25 cellular contexts compared by ENCODE assay signal in genomic region chr13:112741835-112742570, GRCh38. TPM values are rescaled to one million over a fixed set of nuclear protein-coding genes. Genes with fewer than 3 reads are reported as not detected.
DNase-seq lines count a peak whose midpoint lies in the region; FAIRE-seq and TF ChIP-seq lines count a peak whose summit lies in the region.
"Had no signal": no experiment of that assay in that cellular context is flagged by ENCODE, and none has a peak within 500 bp of the region (broad histone marks: within the 10 kb centered on the region; RNA-seq: fewer than 3 reads in every experiment).

No MANE protein-coding gene starts in this region.

- WGBS in stomach, 5 donors, result 89 to 94% (median 93%) methylated on average over 18 of the region's 18 CpGs

- FAIRE-seq in kidney (lab: Jason Lieb, UNC), result no peak
- FAIRE-seq: GM18507, small intestine had no signal

- H3K27me3 ChIP-seq in cardiac muscle cell, result no peaks in the 10 kb centered on the region
- H3K27me3 ChIP-seq in stomach, result no peaks in the 10 kb centered on the region
- H3K27me3 ChIP-seq: BLaER1 treated with 17β-estradiol and CSF1 and Interleukin-3, amounts not matched to agents 10 nM and 100 nM; esophagus muscularis mucosa; MG63; SJSA1 had no signal

- intact Hi-C loops in cardiac septum (cut with DNase I), result loop anchor here (2.0 kb wide), 1 partner anchor 31 kb away; no protein-coding TSS in a partner anchor
- intact Hi-C loops in kidney (cut with DNase I), result no loop called here
- intact Hi-C loops in stomach (cut with DNase I; ENCODE audit: low total_unique reads), result no loop called here

- no peak overlapping the region for H3K4me3 ChIP-seq in cardiac muscle cell
- no peak overlapping the region for H3K4me3 ChIP-seq in kidney (ENCODE audit: low read length in 2 of 2)
- H3K4me3 ChIP-seq in stomach, result no peak overlapping the region
- H3K4me3 ChIP-seq: BLaER1 treated with 17β-estradiol and CSF1 and Interleukin-3, amounts not matched to agents 10 nM and 100 nM; esophagus muscularis mucosa; MG63; prostate gland; SJSA1 had no signal

- H3K27ac ChIP-seq in cardiac muscle cell (peak overlapping the region; percentile 73), kidney (ENCODE audit: low read depth in 2 of 2, low read length in 2 of 2) (peak overlapping the region; percentile 85 to 96), stomach (peak overlapping the region in 3 of 5 donors; percentile 71 to 84 (median 71))
- H3K27ac ChIP-seq: HL-60, prostate gland had no signal

- no peak for TF ChIP-seq EP300 in stomach (IDR thresholded peaks at IDR 0.05)

- H3K9ac ChIP-seq in kidney (ENCODE audit: low read length in 2 of 2), result no peak overlapping the region
- H3K9ac ChIP-seq: BLaER1 treated with 17β-estradiol and CSF1 and Interleukin-3, amounts not matched to agents 10 nM and 100 nM had no signal

- H3K9me3 ChIP-seq in cardiac muscle cell (ENCODE audit: low read depth) (no peaks in the 10 kb centered on the region), kidney (ENCODE audit: control insufficient read depth in 1 of 2, low read length in 2 of 2) (no peaks in the 10 kb centered on the region), stomach (no peaks in the 10 kb centered on the region)
- H3K9me3 ChIP-seq: BLaER1 treated with 17β-estradiol and CSF1 and Interleukin-3, amounts not matched to agents 10 nM and 100 nM; esophagus muscularis mucosa; MG63; prostate gland; SJSA1 had no signal

- no peak for TF ChIP-seq CTCF in cardiac muscle cell (IDR thresholded peaks at IDR 0.05; ENCODE audit: low read depth, low read length)
- TF ChIP-seq CTCF in kidney (IDR thresholded peaks at IDR 0.05; ENCODE audit: borderline replicate concordance, extremely low read depth, insufficient read depth), result no peak
- no peak for TF ChIP-seq CTCF in stomach (IDR thresholded peaks at IDR 0.05)

- H3K4me1 ChIP-seq in cardiac muscle cell (ENCODE audit: low read depth), result peaks cover 34% of the 10 kb centered on the region
- peaks cover 0 to 10% of the 10 kb centered on the region in 2 donors for H3K4me1 ChIP-seq in kidney (ENCODE audit: control insufficient read depth in 1 of 2, insufficient read depth in 1 of 2, low read depth in 1 of 2, low read length in 2 of 2)
- peaks cover 0 to 14% (median 5%) of the 10 kb centered on the region in 4 donors for H3K4me1 ChIP-seq in stomach
- H3K4me1 ChIP-seq: prostate gland had no signal

- H3K36me3 ChIP-seq in cardiac muscle cell (no peaks in the 10 kb centered on the region), kidney (ENCODE audit: control insufficient read depth in 1 of 2, insufficient read depth in 2 of 2, low read length in 2 of 2) (no peaks in the 10 kb centered on the region), stomach (no peaks in the 10 kb centered on the region)
- H3K36me3 ChIP-seq: esophagus muscularis mucosa, MG63, prostate gland, SJSA1 had no signal

- no peak for DNase-seq in cardiac muscle cell (ENCODE audit: low read depth in 1 of 2, low spot score in 1 of 2)
- no peak for DNase-seq in cardiac septum (ENCODE audit: low spot score)
- peak; percentile 63 for DNase-seq in NCI-H69 (lab: John Stamatoyannopoulos, UW)
- DNase-seq in kidney, result no peak
- DNase-seq in stomach, result no peak
- no peak for DNase-seq in HK-2 (ENCODE audit: unreplicated experiment)
- DNase-seq in NCI-H187 treated with DMSO at 0.1 percent for 48 hours (lab: John Stamatoyannopoulos, UW), result no peak
- no peak for DNase-seq in DMS 273 treated with DMSO at 0.1 percent for 48 hours (lab: John Stamatoyannopoulos, UW)
- DNase-seq: activated CD4-positive, alpha-beta T cell treated with anti-CD3 and anti-CD28 coated beads, Interleukin-2, amount 10 ng/mL, durations not matched to agents 7 days and 5 days; activated gamma-delta T cell; caudate nucleus; effector CD4-positive, alpha-beta T cell; EL; left cardiac atrium; MG63; NCI-H1436; NCI-H748 treated with DMSO at 0.1 percent for 48 hours; small intestine; stimulated activated CD4-positive, alpha-beta T cell treated with anti-CD3 and anti-CD28 coated beads, Interleukin-4, amount 100 ng/mL, for 1 hour had no signal

- TF ChIP-seq POLR2A in stomach (IDR thresholded peaks at IDR 0.05), result no peak

RNA-seq across cellular contexts. Expression of gene ATP11A, which starts 52.2 kb away (rescaled TPM):
- total RNA-seq in cardiac muscle cell (25.2 and 42.9 TPM in 2 replicates), cardiac septum (96.5 TPM), kidney (212 TPM), stomach (10 to 100 TPM in 4 of 5 donors, 1 to 10 TPM in 1; 9.9 to 70.9 (median 17.8) TPM)
- polyA plus RNA-seq in cardiac muscle cell (38.0 and 55.7 TPM in 2 replicates), kidney (ENCODE audit: insufficient read depth, low read depth, low replicate concordance) (4.9 TPM), stomach (1 to 10 TPM; 1.1 to 2.5 (median 1.3) TPM)
